In the genomic region with DNA sequence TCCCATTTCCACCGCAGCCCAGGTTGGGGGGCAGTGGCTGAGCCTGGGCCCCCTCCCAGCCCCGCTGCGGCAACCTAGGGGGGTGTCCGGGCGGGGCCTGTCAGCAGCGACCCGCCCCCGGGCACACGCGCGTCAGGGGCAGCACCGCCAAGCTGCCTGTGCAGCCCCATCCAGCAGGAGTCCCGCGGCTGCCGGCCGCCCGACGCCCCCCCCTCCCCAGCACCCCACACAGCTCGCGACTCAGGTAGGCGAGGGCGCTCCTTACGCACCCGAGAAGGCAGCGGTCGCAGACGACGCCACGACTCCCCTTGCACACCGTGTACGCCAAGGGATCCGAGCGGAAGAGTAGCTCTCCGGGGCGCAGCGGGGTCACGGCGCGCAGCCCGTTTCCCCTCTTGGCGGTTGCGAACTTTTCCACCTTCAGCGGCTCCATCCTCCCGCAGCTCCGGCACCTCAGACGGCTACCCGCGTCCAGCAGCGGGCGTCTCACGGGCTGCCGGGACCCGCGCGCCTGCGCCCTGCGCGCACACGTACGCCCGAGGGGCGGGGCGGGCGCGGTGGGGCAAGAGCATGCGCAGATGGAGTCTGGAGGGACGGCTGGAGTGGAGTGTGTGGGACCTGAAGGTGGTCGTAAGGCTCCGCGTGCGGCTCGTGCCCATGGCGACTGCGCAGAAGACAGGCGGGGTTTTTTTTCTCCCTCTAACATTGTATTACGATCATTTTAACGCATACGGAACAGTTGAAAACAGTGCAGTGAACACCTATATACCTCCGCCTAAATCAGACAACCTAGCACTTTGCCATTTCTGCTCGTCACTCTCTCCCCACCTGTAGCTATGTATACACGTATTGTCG, we compare ENCODE assay signal across 7 cellular contexts. TPM values are rescaled to one million over a fixed set of nuclear protein-coding genes. Genes with fewer than 3 reads are reported as not detected.
A peak's percentile ranks its signal among the peaks of the same experiment; 100 is the strongest.
DNase-seq lines count a peak whose midpoint lies in the region; ATAC-seq and TF ChIP-seq lines count a peak whose summit lies in the region.

Gene SMYD3 (minus strand): TSS at position 495 of the 855 bp plus-strand sequence.

- no peaks in the 10 kb centered on the region for H3K4me1 ChIP-seq in ascending aorta

- H3K9me3 ChIP-seq in ascending aorta = no peaks in the 10 kb centered on the region

- ATAC-seq in GM18498 (IDR thresholded peaks at IDR 0.05; ENCODE audit: unreplicated experiment) (peak; percentile 89), HG02852 (IDR thresholded peaks at IDR 0.05; ENCODE audit: unreplicated experiment) (peak; percentile 85), sciatic nerve (peak; percentile 97)

- DNase-seq in NCI-H1436 (lab: John Stamatoyannopoulos, UW) (peak; percentile 89), T-helper 2 cell (peak; percentile 57 to 87 (median 70)), ascending aorta (ENCODE audit: low spot score in 2 of 2) (peak in 1 of 2 donors; percentile 74), hippocampal formation (lab: John Stamatoyannopoulos, UW) (peak; percentile 76 to 78), sciatic nerve (ENCODE audit: low spot score) (peak; percentile 83)

- no peak for TF ChIP-seq CTCF in ascending aorta (IDR thresholded peaks at IDR 0.05)

- no peak within 1 kb of the TSS for H3K27ac ChIP-seq in ascending aorta

- H3K4me3 ChIP-seq in ascending aorta = peak within 1 kb of the TSS; percentile 61 to 74

- no peaks in the 10 kb centered on the region for H3K36me3 ChIP-seq in ascending aorta

- intact Hi-C loops in ascending aorta (cut with DNase I) = loop anchor here (5.0 kb wide), 1 partner anchor 60 kb away; the partner anchor contains the start of genes CNST and TFB2M
- intact Hi-C loops in sciatic nerve (cut with DNase I) = loop anchor here (10.0 kb wide), 1 partner anchor 188 kb away; no protein-coding TSS in a partner anchor

- H3K27me3 ChIP-seq in ascending aorta = no peaks in the 10 kb centered on the region

RNA-seq across cellular contexts. Expression of gene SMYD3, which starts in this region (rescaled TPM):
- total RNA-seq in ascending aorta = 0.32 TPM
- 27.7 TPM for total RNA-seq in sciatic nerve

Comparison
In these comparisons a context has a peak if more than half of its experiments do, and no peak if none do; other contexts are left out.
1. RNA of gene SMYD3 (total RNA-seq): 27.7 TPM in sciatic nerve (single experiment); 0.32 TPM in ascending aorta (single experiment); every median in the first group is over 10 times any median in the second.
2. Peak in every context shown above with its lines, with median percentiles within 50 percentile points of each other: ATAC-seq.